8 cellular contexts compared by ENCODE assay signal in the genomic region with DNA sequence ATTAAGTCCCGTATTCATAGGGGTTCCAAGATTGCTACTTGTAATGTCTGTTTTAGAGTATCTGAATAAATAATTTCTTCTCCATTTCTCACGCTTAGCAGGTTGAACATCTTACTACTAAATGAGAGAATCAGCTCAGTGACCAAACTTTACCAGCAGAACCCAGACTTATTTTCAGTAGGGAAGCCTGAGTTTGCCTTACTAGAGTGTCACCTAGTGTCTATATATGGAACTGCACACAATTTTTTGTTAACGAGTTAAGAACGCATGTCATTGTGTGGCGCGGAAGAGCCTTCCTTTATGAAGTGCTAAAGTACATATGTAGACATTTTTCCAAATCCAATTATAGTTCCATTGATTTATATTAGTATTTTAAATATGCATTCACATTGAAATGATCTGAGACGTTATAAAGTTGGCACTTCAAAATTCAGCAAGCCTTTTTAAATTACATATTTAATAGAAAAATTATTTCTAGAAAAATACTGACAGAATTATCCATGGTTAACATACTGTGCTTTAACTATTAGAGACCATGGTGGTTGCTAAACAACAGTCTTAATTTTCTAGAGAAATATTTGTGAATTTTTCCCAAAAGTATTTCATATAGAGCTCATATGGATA.
DNase-seq lines count a peak whose midpoint lies in the region; ATAC-seq, FAIRE-seq and TF ChIP-seq lines count a peak whose summit lies in the region.

No MANE protein-coding gene starts in this region.

- H3K79me1 ChIP-seq in H1 (ENCODE audit: low read depth, low read length) = no peaks in the 10 kb centered on the region

- no peak overlapping the region for H3K4me2 ChIP-seq in H1 (ENCODE audit: insufficient read depth in 1 of 2, low read depth in 2 of 2, low read length in 2 of 2)

- H3K4me1 Mint-ChIP-seq in activated CD4-positive, alpha-beta memory T cell treated with anti-CD3 and anti-CD28 coated beads for 36 hours (ENCODE audit: low read depth) = no peaks in the 10 kb centered on the region

- H3K18ac ChIP-seq in H1 (ENCODE audit: extremely low read depth, low read length) = no peak overlapping the region

- peak; percentile 94 for TF ChIP-seq RAD21 in H1 (IDR thresholded peaks at IDR 0.05 in 1 of 2, conservative IDR thresholded peaks at IDR 0.05 in 1 of 2; ENCODE audit: low read depth in 2 of 2, low read length in 2 of 2)

- H3K27ac ChIP-seq in H1 (ENCODE audit: low read depth, low read length) = no peak overlapping the region

- H2BK15ac ChIP-seq in H1 (ENCODE audit: low read length) = no peak overlapping the region

- no peaks in the 10 kb centered on the region for H3K36me3 ChIP-seq in H1 (ENCODE audit: control insufficient read depth in 2 of 4, insufficient read depth in 4 of 4, low read length in 3 of 4)

- H2BK12ac ChIP-seq in H1 (ENCODE audit: low read depth, low read length) = no peak overlapping the region

- H3K27me3 Mint-ChIP-seq in activated CD4-positive, alpha-beta memory T cell treated with anti-CD3 and anti-CD28 coated beads for 36 hours = peaks cover 14% of the 10 kb centered on the region

- no peak overlapping the region for H2BK5ac ChIP-seq in H1 (ENCODE audit: low read depth, low read length)

- no peaks in the 10 kb centered on the region for H3K9me3 ChIP-seq in H1 (ENCODE audit: insufficient read depth in 2 of 2, low read depth in 1 of 2, low read length in 1 of 2)

- H3K23me2 ChIP-seq in H1 (ENCODE audit: low read depth, low read length) = no peaks in the 10 kb centered on the region

- no peak for TF ChIP-seq EP300 in H1 (IDR thresholded peaks at IDR 0.05; ENCODE audit: borderline replicate concordance in 1 of 2, low read depth in 2 of 2, low read length in 2 of 2)

- WGBS in H1 (ENCODE audit: extremely low coverage in 1 of 2, insufficient coverage in 1 of 2, insufficient read length in 1 of 2, insufficient replicate concordance in 2 of 2, low coverage in 1 of 2, low lambda C conversion rate in 2 of 2, missing lambda C conversion rate in 1 of 2), 2 experiments = 46% methylated on average over 7 of the region's 7 CpGs; no CpG with 5 or more reads in 1 of the 2 experiments

- no peak overlapping the region for H4K5ac ChIP-seq in H1 (ENCODE audit: insufficient read length, low read depth, low read length)

- FAIRE-seq in GM12892 (lab: Jason Lieb, UNC) = peak; percentile 80
- FAIRE-seq in H1 (lab: Jason Lieb, UNC) = peak; percentile 92

- H3K9ac ChIP-seq in H1 (replicated peaks in 1 of 4; ENCODE audit: extremely low read depth in 1 of 4, low read depth in 3 of 4, low read length in 3 of 4) = no peak overlapping the region

- no peak overlapping the region for H3K14ac ChIP-seq in H1 (ENCODE audit: insufficient read length)

- H2AK5ac ChIP-seq in H1 (ENCODE audit: low read depth, low read length) = no peak overlapping the region

- no peaks in the 10 kb centered on the region for H3K9me3 Mint-ChIP-seq in activated CD4-positive, alpha-beta memory T cell treated with anti-CD3 and anti-CD28 coated beads for 36 hours

- CTCF ChIA-PET in H1 (lab: Charles Lee; ENCODE audit: partially characterized antibody) = interaction anchor here (0.6 to 5.3 kb wide), 42 partner anchors 8 to 693 kb away, joined by 3 to 40 read pairs (median 4); no protein-coding TSS in a partner anchor
- CTCF ChIA-PET in activated CD4-positive, alpha-beta memory T cell treated with anti-CD3 and anti-CD28 coated beads for 36 hours (lab: Charles Lee) = interaction anchor here (0.6 to 7.2 kb wide), 26 partner anchors 9 to 1226 kb away, joined by 3 to 178 read pairs (median 4); a partner anchor contains a TSS

- peaks cover 0 to 4% (median 1%) of the 10 kb centered on the region in 4 experiments; a peak in 2 of 7 replicates for H3K4me1 ChIP-seq in H1 (replicated peaks in 1 of 4; ENCODE audit: control insufficient read depth in 3 of 4, insufficient read depth in 4 of 4, low read length in 3 of 4)

- no peak overlapping the region for H4K91ac ChIP-seq in H1 (replicated peaks; ENCODE audit: insufficient read length, low read length)

- H4K8ac ChIP-seq in H1 (ENCODE audit: extremely low read depth, insufficient read depth, low read length) = no peak overlapping the region

- H4K20me1 ChIP-seq in H1 (replicated peaks in 1 of 2; ENCODE audit: control insufficient read depth in 1 of 2, insufficient read depth in 2 of 2, low read length in 2 of 2) = no peaks in the 10 kb centered on the region

- H2BK120ac ChIP-seq in H1 (replicated peaks; ENCODE audit: low read depth, low read length) = no peak overlapping the region

- no peak overlapping the region for H3K27ac Mint-ChIP-seq in activated CD4-positive, alpha-beta memory T cell treated with anti-CD3 and anti-CD28 coated beads for 36 hours

- no peak overlapping the region for H3K23ac ChIP-seq in H1 (ENCODE audit: insufficient read length)

- no peak overlapping the region for H3K56ac ChIP-seq in H1 (replicated peaks; ENCODE audit: insufficient read length, low read depth, low read length)

- POLR2A ChIA-PET in H1 (lab: Charles Lee; ENCODE audit: partially characterized antibody) = interaction anchor here (0.8 to 2.1 kb wide), 2 partner anchors 9 to 88 kb away, joined by 3 to 12 read pairs; a partner anchor contains a TSS
- POLR2A ChIA-PET in activated CD4-positive, alpha-beta memory T cell treated with anti-CD3 and anti-CD28 coated beads for 36 hours (lab: Charles Lee) = interaction anchor here (1.9 kb wide), 1 partner anchor 36 kb away, joined by 6 read pairs; no protein-coding TSS in a partner anchor

- no peak overlapping the region for H3K4ac ChIP-seq in H1 (replicated peaks; ENCODE audit: insufficient read length, low read depth, low read length)

- no peaks in the 10 kb centered on the region for H3K79me2 ChIP-seq in H1 (ENCODE audit: control insufficient read depth in 1 of 2, insufficient read depth in 2 of 2, low read length in 2 of 2)

- H3K4me3 Mint-ChIP-seq in activated CD4-positive, alpha-beta memory T cell treated with anti-CD3 and anti-CD28 coated beads for 36 hours = no peak overlapping the region

- DNase-seq in AG09319 (ENCODE audit: extremely low read depth, low read depth) = peak; percentile 31
- no peak for DNase-seq in GM12892 (ENCODE audit: insufficient read length)
- DNase-seq in NB4 (ENCODE audit: low read depth) = peak; percentile 75
- peak; percentile 57 for DNase-seq in SHP77 treated with DMSO at 0.1 percent for 48 hours (lab: John Stamatoyannopoulos, UW)
- no peak for DNase-seq in H1 (ENCODE audit: low read depth in 1 of 2, low spot score in 2 of 2)
- DNase-seq in myocyte (ENCODE audit: low read depth) = peak; percentile 76
- no peak for DNase-seq in activated CD4-positive, alpha-beta memory T cell treated with anti-CD3 and anti-CD28 coated beads for 36 hours

- H3K4me3 ChIP-seq in NB4 (ENCODE audit: low read depth, low read length) (no peak overlapping the region), H1 (ENCODE audit: extremely low read depth in 1 of 4, insufficient read depth in 2 of 4, low read depth in 3 of 4, low read length in 4 of 4) (no peak overlapping the region)

- no peak overlapping the region for H2AFZ ChIP-seq in H1 (ENCODE audit: low read length)

- no peaks in the 10 kb centered on the region for H3K27me3 ChIP-seq in H1 (replicated peaks in 1 of 4; ENCODE audit: control insufficient read depth in 3 of 4, extremely low read depth in 1 of 4, insufficient read depth in 3 of 4, low read length in 3 of 4)

- TF ChIP-seq CTCF in AG09319 (IDR thresholded peaks at IDR 0.05; ENCODE audit: low read depth, low read length) (peak; percentile 87), NB4 (IDR thresholded peaks at IDR 0.05; ENCODE audit: low read depth, low read length) (peak; percentile 70), H1 (IDR thresholded peaks at IDR 0.05; ENCODE audit: control extremely low read depth in 1 of 3, insufficient read depth in 1 of 3, low read depth in 1 of 3, low read length in 3 of 3) (peak in 2 of 3 experiments; percentile 61 to 79; a peak in 2 of 4 replicates)

- intact Hi-C loops in activated CD4-positive, alpha-beta memory T cell treated with anti-CD3 and anti-CD28 coated beads for 36 hours (cut with micrococcal nuclease) = loop anchor here (1.0 kb wide), 1 partner anchor 36 kb away; no protein-coding TSS in a partner anchor

- no peak for TF ChIP-seq POLR2A in GM12892 (IDR thresholded peaks at IDR 0.05; ENCODE audit: low read depth, low read length)
- TF ChIP-seq POLR2A in NB4 (IDR thresholded peaks at IDR 0.05; ENCODE audit: extremely low read depth, insufficient read length) = no peak
- no peak for TF ChIP-seq POLR2A in H1 (IDR thresholded peaks at IDR 0.05; ENCODE audit: control extremely low read depth in 1 of 2, low read depth in 2 of 2, low read length in 2 of 2)

- no peak overlapping the region for H2BK20ac ChIP-seq in H1 (ENCODE audit: low read length)

- peak; percentile 88 for ATAC-seq in HG02678 (IDR thresholded peaks at IDR 0.05; ENCODE audit: unreplicated experiment)

- no peaks in the 10 kb centered on the region for H3K36me3 Mint-ChIP-seq in activated CD4-positive, alpha-beta memory T cell treated with anti-CD3 and anti-CD28 coated beads for 36 hours

TF ChIP-seq in H1, 55 proteins besides CTCF, POLR2A, EP300 and RAD21:
- no peak for TF ChIP-seq SP2 (IDR thresholded peaks at IDR 0.05; ENCODE audit: low read length)
- TF ChIP-seq RBBP5 (IDR thresholded peaks at IDR 0.05; ENCODE audit: borderline replicate concordance, low read depth, low read length) = no peak
- TF ChIP-seq, protein P1, sequence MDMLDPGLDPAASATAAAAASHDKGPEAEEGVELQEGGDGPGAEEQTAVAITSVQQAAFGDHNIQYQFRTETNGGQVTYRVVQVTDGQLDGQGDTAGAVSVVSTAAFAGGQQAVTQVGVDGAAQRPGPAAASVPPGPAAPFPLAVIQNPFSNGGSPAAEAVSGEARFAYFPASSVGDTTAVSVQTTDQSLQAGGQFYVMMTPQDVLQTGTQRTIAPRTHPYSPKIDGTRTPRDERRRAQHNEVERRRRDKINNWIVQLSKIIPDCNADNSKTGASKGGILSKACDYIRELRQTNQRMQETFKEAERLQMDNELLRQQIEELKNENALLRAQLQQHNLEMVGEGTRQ (IDR thresholded peaks at IDR 0.05; ENCODE audit: low read length) = no peak
- TF ChIP-seq BRCA1 (IDR thresholded peaks at IDR 0.05; ENCODE audit: low read depth, low read length) = no peak
- TF ChIP-seq KDM1A (IDR thresholded peaks at IDR 0.05; ENCODE audit: borderline replicate concordance, low read length) = no peak
- TF ChIP-seq, protein P2, sequence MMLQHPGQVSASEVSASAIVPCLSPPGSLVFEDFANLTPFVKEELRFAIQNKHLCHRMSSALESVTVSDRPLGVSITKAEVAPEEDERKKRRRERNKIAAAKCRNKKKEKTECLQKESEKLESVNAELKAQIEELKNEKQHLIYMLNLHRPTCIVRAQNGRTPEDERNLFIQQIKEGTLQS (IDR thresholded peaks at IDR 0.05; ENCODE audit: insufficient read depth, low read depth, low read length) = no peak
- no peak for TF ChIP-seq SRF (IDR thresholded peaks at IDR 0.05; ENCODE audit: low read depth, low read length)

Comparison
In these comparisons a context has a peak if more than half of its experiments do, and no peak if none do; other contexts are left out.
1. DNase-seq: peak in AG09319 (single experiment), NB4 (single experiment), SHP77 treated with DMSO at 0.1 percent for 48 hours (single experiment) and myocyte (single experiment); none in GM12892 (single experiment), H1 (0 of 2) and activated CD4-positive, alpha-beta memory T cell treated with anti-CD3 and anti-CD28 coated beads for 36 hours (single experiment).
2. Peak in every context shown above with its lines, with median percentiles within 50 percentile points of each other: CTCF ChIP-seq.